ENCODE assay signal across 8 cellular contexts in the genomic region with DNA sequence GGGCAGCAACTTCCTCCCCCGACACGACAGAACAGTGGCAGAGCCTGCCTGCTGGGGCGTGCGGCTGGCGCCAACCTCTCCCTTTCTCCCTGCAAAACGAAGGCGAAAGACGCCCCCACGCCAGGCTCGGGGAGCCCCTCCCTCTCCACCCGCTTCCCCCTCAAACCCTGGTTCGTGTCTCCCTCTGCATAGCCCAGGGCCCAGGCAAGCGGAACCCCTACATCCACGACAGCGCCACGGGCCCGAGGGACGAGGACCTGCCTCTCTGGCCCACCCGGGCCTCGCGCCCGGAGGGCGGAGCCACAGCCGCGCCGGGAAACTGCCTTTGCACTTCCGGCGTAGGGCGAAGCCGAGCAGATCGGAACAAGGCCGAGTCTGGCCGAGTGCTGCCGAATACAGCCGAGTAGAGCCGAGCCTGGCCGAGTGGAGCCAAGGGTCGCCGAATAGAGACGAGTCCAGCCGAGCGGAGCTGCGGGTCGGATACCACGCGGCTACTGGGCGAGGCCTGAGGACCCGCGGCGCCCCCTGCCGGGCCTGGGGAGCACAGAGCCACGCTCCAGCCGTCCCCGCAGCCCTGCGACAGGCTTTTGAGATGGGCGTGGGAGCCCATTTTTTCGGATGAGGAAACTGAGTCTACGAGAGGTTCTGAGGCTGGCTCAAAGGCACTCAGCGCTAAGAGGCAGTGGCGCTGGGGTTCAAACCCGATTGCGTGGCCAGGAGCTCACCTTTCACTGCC. TPM values are rescaled to one million over a fixed set of nuclear protein-coding genes. Genes with fewer than 3 reads are reported as not detected.
DNase-seq lines count a peak whose midpoint lies in the region; ATAC-seq and TF ChIP-seq lines count a peak whose summit lies in the region.

No MANE protein-coding gene starts in this region.

- no peaks in the 10 kb centered on the region for H3K79me2 ChIP-seq in OCI-LY7 (ENCODE audit: insufficient read depth, low read depth, low read length)

- H2BK120ac ChIP-seq in IMR-90 (ENCODE audit: low read depth, low read length) = peak overlapping the region; percentile 73

- H3K56ac ChIP-seq in IMR-90 (ENCODE audit: extremely low read depth, insufficient read depth, low read length) = peak overlapping the region; percentile 86

- H4K20me1 ChIP-seq in IMR-90 (ENCODE audit: insufficient read depth, low read length) (no peaks in the 10 kb centered on the region), OCI-LY7 (ENCODE audit: insufficient read depth, low read length) (no peaks in the 10 kb centered on the region)

- BruUV-seq in IMR-90 (replicated peaks; lab: Mats Ljungman, UMichigan) (no TSS peak), OCI-LY7 (replicated peaks; lab: Mats Ljungman, UMichigan) (no TSS peak)

- H3K4me2 ChIP-seq in IMR-90 (ENCODE audit: low read depth, low read length) = peak overlapping the region; percentile 82
- H3K4me2 ChIP-seq in OCI-LY7 (ENCODE audit: low read length) = peak overlapping the region; percentile 99

- peak overlapping the region; percentile 87; the same call in 1 of the 2 replicates for H3K23ac ChIP-seq in IMR-90 (ENCODE audit: low read depth, low read length)

- peak overlapping the region; percentile 99 for H2AK9ac ChIP-seq in IMR-90 (replicated peaks; ENCODE audit: low read depth, low read length, poor library complexity)

- H3K18ac ChIP-seq in IMR-90 (ENCODE audit: low read depth, low read length) = peak overlapping the region; percentile 14; the same call in 1 of the 2 replicates

- H3K4ac ChIP-seq in IMR-90 (ENCODE audit: low read depth, low read length) = peak overlapping the region; percentile 95

- H3K9me1 ChIP-seq in IMR-90 (ENCODE audit: insufficient read depth, low read length) = peaks cover 7% of the 10 kb centered on the region

- peak overlapping the region; percentile 81 for H3K9ac ChIP-seq in IMR-90 (ENCODE audit: low read depth, low read length)

- TF ChIP-seq CTCF in IMR-90 (conservative IDR thresholded peaks at IDR 0.05; ENCODE audit: low read depth, low read length) (peak; percentile 95), OCI-LY7 (conservative IDR thresholded peaks at IDR 0.05; ENCODE audit: low read length) (peak; percentile 83), epithelial cell of proximal tubule (conservative IDR thresholded peaks at IDR 0.05; ENCODE audit: low read depth, low read length) (peak; percentile 85)

- H2BK5ac ChIP-seq in IMR-90 (ENCODE audit: low read depth, low read length, poor library complexity, severe bottlenecking) = peak overlapping the region; percentile 75

- H2AK5ac ChIP-seq in IMR-90 (ENCODE audit: low read depth, low read length) = peak overlapping the region; percentile 94

- H3K79me1 ChIP-seq in IMR-90 (ENCODE audit: low read depth in 1 of 2, low read length in 2 of 2) = peaks cover 0 to 6% of the 10 kb centered on the region in 2 experiments; a peak in 1 of 4 replicates

- DNase-seq in DMS114 treated with DMSO at 0.1 percent for 48 hours (lab: John Stamatoyannopoulos, UW; ENCODE audit: unreplicated experiment) (peak; percentile 91), IMR-90 (peak; percentile 96), OCI-LY7 (ENCODE audit: low spot score) (peak; percentile 99), activated T-cell treated with anti-CD3 and anti-CD28 coated beads for 48 hours (ENCODE audit: low read depth) (peak; percentile 100), epithelial cell of proximal tubule (ENCODE audit: low read depth) (no peak), mucosa of gallbladder (ENCODE audit: low spot score) (peak; percentile 100)
- DNase-seq in stimulated activated CD8-positive, alpha-beta memory T cell treated with anti-CD3 and anti-CD28 coated beads, Interleukin-4, amount 100 ng/mL, for 4 hours (ENCODE audit: low read depth in 2 of 2, low spot score in 1 of 2) = peak; percentile 95 to 97

- H3K9me3 ChIP-seq in IMR-90 (ENCODE audit: control insufficient read depth, insufficient read depth, low read length) = no peaks in the 10 kb centered on the region
- H3K9me3 ChIP-seq in OCI-LY7 (ENCODE audit: low read length) = no peaks in the 10 kb centered on the region

- intact Hi-C loops in IMR-90 (cut with micrococcal nuclease) (loop anchor here (1.0 to 5.0 kb wide), 4 partner anchors 121 to 417 kb away; partner anchors contain the start of gene KCTD17), OCI-LY7 (cut with micrococcal nuclease; ENCODE audit: unreplicated experiment) (loop anchor here (1.0 to 2.0 kb wide), 2 partner anchors 43 to 120 kb away; no protein-coding TSS in a partner anchor)

- peak overlapping the region; percentile 58 for H3K4me3 ChIP-seq in IMR-90 (ENCODE audit: insufficient read depth, low read depth, low read length)
- peak overlapping the region; percentile 80 for H3K4me3 ChIP-seq in OCI-LY7 (ENCODE audit: low read depth, low read length, poor library complexity, severe bottlenecking)
- peak overlapping the region; percentile 93 for H3K4me3 ChIP-seq in epithelial cell of proximal tubule (ENCODE audit: low read depth, low read length)

- H4K5ac ChIP-seq in IMR-90 (ENCODE audit: low read depth, low read length) = peak overlapping the region; percentile 81

- no peaks in the 10 kb centered on the region for H3K9me2 ChIP-seq in OCI-LY7 (ENCODE audit: insufficient read depth, low read length)

- in situ Hi-C loops in IMR-90 (cut with MboI; ENCODE audit: low sequenced_read_pairs) = loop anchor here (5.0 kb wide), 1 partner anchor 37 kb away; no protein-coding TSS in a partner anchor

- peak overlapping the region; percentile 88 for H4K91ac ChIP-seq in IMR-90 (ENCODE audit: insufficient read depth, low read depth, low read length)

- dilution Hi-C loops in IMR-90 (cut with HindIII; ENCODE audit: low sequenced_read_pairs, unreplicated experiment) = no loop called here

- H3K4me1 ChIP-seq in IMR-90 (ENCODE audit: control insufficient read depth, insufficient read depth, low read length) = peaks cover 20% of the 10 kb centered on the region
- peaks cover 33% of the 10 kb centered on the region for H3K4me1 ChIP-seq in OCI-LY7 (ENCODE audit: insufficient read depth, low read length, poor library complexity, severe bottlenecking)

- peak overlapping the region; percentile 79; the same call in 1 of the 3 replicates for H2BK15ac ChIP-seq in IMR-90 (ENCODE audit: low read depth, low read length)

- H2BK20ac ChIP-seq in IMR-90 (ENCODE audit: low read depth, low read length) = peak overlapping the region; percentile 48; the same call in 1 of the 2 replicates

- H3K27ac ChIP-seq in IMR-90 (ENCODE audit: insufficient read depth, low read length) = peak overlapping the region; percentile 84
- H3K27ac ChIP-seq in OCI-LY7 (ENCODE audit: low read depth, low read length, poor library complexity, severe bottlenecking) = peak overlapping the region; percentile 86

- ATAC-seq in GM21528 (IDR thresholded peaks at IDR 0.05; ENCODE audit: low FRiP score, unreplicated experiment) (peak; percentile 87), IMR-90 (ENCODE audit: low read depth) (peak; percentile 98)

- peak overlapping the region; percentile 99 for H2AFZ ChIP-seq in IMR-90 (replicated peaks; ENCODE audit: low read length, poor library complexity)
- peak overlapping the region; percentile 84 for H2AFZ ChIP-seq in OCI-LY7 (ENCODE audit: low read length)

- TF ChIP-seq POLR2A in IMR-90 (IDR thresholded peaks at IDR 0.05; ENCODE audit: low read depth, low read length) = peak; percentile 72; the same call in 1 of the 2 replicates

- H4K8ac ChIP-seq in IMR-90 (ENCODE audit: low read depth in 2 of 2, low read length in 2 of 2) = peak overlapping the region; percentile 95 to 99

- no peaks in the 10 kb centered on the region for H3K27me3 ChIP-seq in IMR-90 (ENCODE audit: control insufficient read depth, insufficient read depth, low read length)

- H3K36me3 ChIP-seq in IMR-90 (ENCODE audit: control insufficient read depth, insufficient read depth, low read length) (no peaks in the 10 kb centered on the region), OCI-LY7 (ENCODE audit: insufficient read depth, low read length) (no peaks in the 10 kb centered on the region)

- peak overlapping the region; percentile 91 for H3K14ac ChIP-seq in IMR-90 (replicated peaks; ENCODE audit: low read depth, low read length)

- CTCF ChIA-PET in IMR-90 (lab: Yijun Ruan, JAX) = interaction anchor here (0.9 to 1.5 kb wide), 7 partner anchors 10 to 107 kb away, joined by 3 to 5 read pairs (median 3); no protein-coding TSS in a partner anchor
- CTCF ChIA-PET in OCI-LY7 (lab: Charles Lee; ENCODE audit: unreplicated experiment) = interaction anchor here (0.6 to 1.4 kb wide), 7 partner anchors 25 to 81 kb away, joined by 3 to 7 read pairs (median 4); no protein-coding TSS in a partner anchor

- POLR2A ChIA-PET in IMR-90 (lab: Charles Lee; ENCODE audit: unreplicated experiment) = no interaction called here
- POLR2A ChIA-PET in OCI-LY7 (lab: Charles Lee) = interaction anchor here (0.7 to 1.9 kb wide), 6 partner anchors 17 to 664 kb away, joined by 3 to 6 read pairs (median 5); partner anchors contain the start of gene RAC2

- 0% methylated on average over 53 of the region's 62 CpGs; no CpG with 5 or more reads in 1 of the 2 experiments for WGBS in IMR-90 (ENCODE audit: extremely low coverage in 2 of 2, insufficient read length in 1 of 2), 2 experiments

- peak; percentile 74 for TF ChIP-seq RAD21 in IMR-90 (IDR thresholded peaks at IDR 0.05; ENCODE audit: low read length)

RNA-seq across cellular contexts. Expression of gene C1QTNF6, which starts 11.2 kb away (rescaled TPM):
- total RNA-seq in IMR-90 (2012; rRNA removed) = 1.1 TPM in 2 replicates
- 10.0 and 10.9 TPM in 2 replicates for polyA plus RNA-seq in IMR-90 (2012; rRNA removed)
- polyA plus RNA-seq in IMR-90 (2012; cell fraction: cytosol; rRNA removed) = 3.1 and 9.8 TPM in 2 replicates
- polyA plus RNA-seq in IMR-90 (2012; cell fraction: nucleus; rRNA removed; ENCODE audit: low replicate concordance) = 53.9 and 59.1 TPM in 2 replicates
- 6.8 and 7.3 TPM in 2 replicates for total RNA-seq in OCI-LY7 (2014; rRNA removed; shearing (Covaris generic))
- total RNA-seq in OCI-LY7 (2022) = 18.7 and 19.6 TPM in 2 replicates
- 2.1 and 7.1 TPM in 2 replicates for total RNA-seq in epithelial cell of proximal tubule
- total RNA-seq in mucosa of gallbladder = 7.2 TPM

RNA-seq across cellular contexts. Expression of gene SSTR3, which starts 13.0 kb away (rescaled TPM):
- total RNA-seq in IMR-90 (2012; rRNA removed) = under 0.01 TPM in 2 replicates
- 0.07 TPM in 2 replicates for polyA plus RNA-seq in IMR-90 (2012; rRNA removed)
- polyA plus RNA-seq in IMR-90 (2012; cell fraction: cytosol; rRNA removed) = 0.03 and 0.04 TPM in 2 replicates
- polyA plus RNA-seq in IMR-90 (2012; cell fraction: nucleus; rRNA removed; ENCODE audit: low replicate concordance) = 0.09 and 0.16 TPM in 2 replicates
- 0.05 and 0.25 TPM in 2 replicates for total RNA-seq in OCI-LY7 (2014; rRNA removed; shearing (Covaris generic))
- total RNA-seq in OCI-LY7 (2022) = 0.30 TPM in 2 replicates
- total RNA-seq in epithelial cell of proximal tubule = not detected in 2 replicates
- total RNA-seq in mucosa of gallbladder = 0.06 TPM

RNA-seq across cellular contexts. Expression of gene RAC2, which starts 44.8 kb away (rescaled TPM):
- 10.0 and 11.1 TPM in 2 replicates for total RNA-seq in IMR-90 (2012; rRNA removed)
- 72.3 and 77.1 TPM in 2 replicates for polyA plus RNA-seq in IMR-90 (2012; rRNA removed)
- 56.9 and 106 TPM in 2 replicates for polyA plus RNA-seq in IMR-90 (2012; cell fraction: cytosol; rRNA removed)
- 33.8 and 79.6 TPM in 2 replicates for polyA plus RNA-seq in IMR-90 (2012; cell fraction: nucleus; rRNA removed; ENCODE audit: low replicate concordance)
- 91.5 and 142 TPM in 2 replicates for total RNA-seq in OCI-LY7 (2014; rRNA removed; shearing (Covaris generic))
- total RNA-seq in OCI-LY7 (2022) = 321 and 331 TPM in 2 replicates
- total RNA-seq in epithelial cell of proximal tubule = 51.9 and 58.2 TPM in 2 replicates
- total RNA-seq in mucosa of gallbladder = 46.4 TPM

RNA-seq across cellular contexts. Expression of gene IL2RB, which starts 49.6 kb away (rescaled TPM):
- not detected in 2 replicates for total RNA-seq in IMR-90 (2012; rRNA removed)
- polyA plus RNA-seq in IMR-90 (2012; rRNA removed) = 1.0 and 1.2 TPM in 2 replicates
- polyA plus RNA-seq in IMR-90 (2012; cell fraction: cytosol; rRNA removed) = 0.82 and 1.5 TPM in 2 replicates
- 0.19 and 0.29 TPM in 2 replicates for polyA plus RNA-seq in IMR-90 (2012; cell fraction: nucleus; rRNA removed; ENCODE audit: low replicate concordance)
- total RNA-seq in OCI-LY7 (2014; rRNA removed; shearing (Covaris generic)) = not detected in 2 replicates
- not detected in 2 replicates for total RNA-seq in OCI-LY7 (2022)
- 0.06 and 0.72 TPM in 2 replicates for total RNA-seq in epithelial cell of proximal tubule
- total RNA-seq in mucosa of gallbladder = 6.0 TPM
